34 cellular contexts compared by ENCODE assay signal in the genomic region with DNA sequence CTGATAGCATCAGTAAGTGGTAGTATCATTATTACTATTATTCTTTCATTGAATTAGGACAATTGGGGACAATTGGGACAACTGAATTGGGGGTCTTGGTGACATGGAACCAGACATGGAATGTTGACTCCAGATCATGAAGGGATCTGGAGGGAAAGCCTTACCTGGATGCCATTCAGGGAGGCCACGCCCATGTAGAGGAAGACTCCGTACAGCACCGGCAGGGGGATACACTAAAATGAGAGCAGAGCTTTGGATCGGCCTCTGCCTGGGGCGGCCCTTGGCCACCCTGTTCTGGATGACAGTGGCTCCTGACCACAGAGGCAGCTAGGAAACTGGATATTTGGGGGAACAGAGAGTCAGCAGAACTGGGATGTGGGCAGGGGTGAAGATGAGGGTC. TPM values are rescaled to one million over a fixed set of nuclear protein-coding genes. Genes with fewer than 3 reads are reported as not detected.
A peak's percentile ranks its signal among the peaks of the same experiment; 100 is the strongest.
DNase-seq lines count a peak whose midpoint lies in the region; ATAC-seq, FAIRE-seq and TF ChIP-seq lines count a peak whose summit lies in the region.
"Had no signal": no experiment of that assay in that cellular context is flagged by ENCODE, and none has a peak within 500 bp of the region (broad histone marks: within the 10 kb centered on the region; RNA-seq: fewer than 3 reads in every experiment).

No MANE protein-coding gene starts in this region.

- 0 out of 2 replicates have a peak, but pooled peaks have one; percentile 9 for TF ChIP-seq CTCF in HepG2 (CRISPR knock-in tag; IDR thresholded peaks at IDR 0.05)
- TF ChIP-seq CTCF in right lobe of liver (IDR thresholded peaks at IDR 0.05): no peak
- no peak for TF ChIP-seq CTCF in chondrocyte (IDR thresholded peaks at IDR 0.05)

- H3K9me3 ChIP-seq in HepG2 (ENCODE audit: low read length) (no peaks in the 10 kb centered on the region), right lobe of liver (no peaks in the 10 kb centered on the region)
- H3K9me3 ChIP-seq: ascending aorta, HAP-1, MG63, ovary, stomach had no signal

- CTCF ChIA-PET in HepG2 (lab: Yijun Ruan, JAX; ENCODE audit: low intra/inter-chr PET ratio, low total read pairs): no interaction called here

- POLR2A ChIA-PET in HepG2 (lab: Yijun Ruan, JAX): no interaction called here

- no peaks in the 10 kb centered on the region for H3K9me3 Mint-ChIP-seq in chondrocyte (ENCODE audit: low read depth)
- H3K9me3 Mint-ChIP-seq: activated naive CD8-positive, alpha-beta T cell treated with anti-CD3 and anti-CD28 coated beads, Interleukin-2, amount 10 ng/mL, durations not matched to agents 7 days and 5 days; CD8-positive, alpha-beta T cell; nephron progenitor cell had no signal

- H3K4me1 Mint-ChIP-seq in chondrocyte (ENCODE audit: low read depth): peaks cover 31% of the 10 kb centered on the region
- H3K4me1 Mint-ChIP-seq: activated CD4-positive, alpha-beta T cell treated with anti-CD3 and anti-CD28 coated beads for 36 hours; B cell had no signal

- no peak overlapping the region for H3K27ac ChIP-seq in HepG2 (ENCODE audit: extremely low read length, insufficient read depth, low read length)
- H3K27ac ChIP-seq in right lobe of liver: no peak overlapping the region
- H3K27ac ChIP-seq: ovary, stomach had no signal

- H3K27me3 Mint-ChIP-seq in chondrocyte (ENCODE audit: low read depth): no peaks in the 10 kb centered on the region
- H3K27me3 Mint-ChIP-seq: activated CD4-positive, alpha-beta T cell treated with anti-CD3 and anti-CD28 coated beads for 36 hours; activated naive CD8-positive, alpha-beta T cell treated with anti-CD3 and anti-CD28 coated beads, Interleukin-2, amount 10 ng/mL, durations not matched to agents 7 days and 5 days; B cell had no signal

- no peaks in the 10 kb centered on the region for H3K79me2 ChIP-seq in HepG2 (ENCODE audit: insufficient read depth, low read length)

- H3K36me3 ChIP-seq in HepG2 (replicated peaks in 1 of 2; ENCODE audit: control insufficient read depth in 1 of 2, insufficient read depth in 2 of 2, low read length in 2 of 2): no peaks in the 10 kb centered on the region
- no peaks in the 10 kb centered on the region for H3K36me3 ChIP-seq in right lobe of liver
- H3K36me3 ChIP-seq: ascending aorta, HAP-1, MG63, ovary, stomach had no signal

- H3K4me3 Mint-ChIP-seq in chondrocyte (ENCODE audit: unreplicated experiment): no peak overlapping the region
- H3K4me3 Mint-ChIP-seq: activated CD4-positive, alpha-beta T cell treated with anti-CD3 and anti-CD28 coated beads for 36 hours; activated CD8-positive, alpha-beta T cell treated with anti-CD3 and anti-CD28 coated beads, Interleukin-2, amount 10 ng/mL, durations not matched to agents 7 days and 5 days; activated naive CD8-positive, alpha-beta T cell treated with anti-CD3 and anti-CD28 coated beads, Interleukin-2, amount 10 ng/mL, durations not matched to agents 7 days and 5 days; B cell; CD8-positive, alpha-beta T cell; nephron progenitor cell had no signal

- H3K4me1 ChIP-seq in HepG2 (ENCODE audit: insufficient read depth, low read length) (no peaks in the 10 kb centered on the region), right lobe of liver (no peaks in the 10 kb centered on the region)
- H3K4me1 ChIP-seq: HAP-1 had no signal

- peaks cover 2 to 12% of the 10 kb centered on the region in 2 experiments; a peak in 4 of 5 replicates for H3K27me3 ChIP-seq in HepG2 (ENCODE audit: control insufficient read depth in 1 of 2, insufficient read depth in 2 of 2, low read length in 2 of 2)
- no peaks in the 10 kb centered on the region for H3K27me3 ChIP-seq in right lobe of liver
- H3K27me3 ChIP-seq: ascending aorta, MG63, ovary, stomach had no signal

- peak; percentile 36 for DNase-seq in HepG2 (ENCODE audit: low spot score)
- DNase-seq in right lobe of liver: no peak
- peak; percentile 50 for DNase-seq in chondrocyte (ENCODE audit: low spot score)
- DNase-seq in iPS-NIHi7 (ENCODE audit: extremely low spot score): peak; percentile 53
- no peak for DNase-seq in 8988T
- no peak for DNase-seq in NCI-H2029 treated with DMSO at 0.1 percent for 48 hours (lab: John Stamatoyannopoulos, UW)
- DNase-seq in stimulated activated CD4-positive, alpha-beta T cell treated with anti-CD3 and anti-CD28 coated beads, Interleukin-2, amount 100 ng/mL, for 24 hours: no peak
- DNase-seq: ACHN; activated CD4-positive, alpha-beta T cell treated with anti-CD3 and anti-CD28 coated beads for 36 hours; activated CD8-positive, alpha-beta T cell treated with anti-CD3 and anti-CD28 coated beads, Interleukin-2, amount 10 ng/mL, durations not matched to agents 7 days and 5 days; activated gamma-delta T cell; activated naive CD8-positive, alpha-beta T cell treated with anti-CD3 and anti-CD28 coated beads, Interleukin-2, amount 10 ng/mL, durations not matched to agents 7 days and 5 days; CD8-positive, alpha-beta T cell; cortex of kidney; DMS 273 treated with DMSO at 0.1 percent for 48 hours; effector memory CD4-positive, alpha-beta T cell; EL; glutamatergic neuron; KG1; mammary epithelial cell; MG63; NCI-H1105 treated with DMSO at 0.1 percent for 48 hours; NCI-H2081; NCI-H345; nephron progenitor cell; ovary; stimulated activated CD8-positive, alpha-beta memory T cell treated with anti-CD3 and anti-CD28 coated beads, Interleukin-4, amount 100 ng/mL, for 48 hours; stomach had no signal

- intact Hi-C loops in HepG2 (cut with micrococcal nuclease; ENCODE audit: unreplicated experiment): no loop called here
- intact Hi-C loops in right lobe of liver (cut with DNase I): no loop called here

- no peak overlapping the region for H3K4me2 ChIP-seq in HepG2 (ENCODE audit: low read depth, low read length)

- ATAC-seq in HepG2: peak; percentile 59
- ATAC-seq in right lobe of liver: no peak
- no peak for ATAC-seq in HG02973 (IDR thresholded peaks at IDR 0.05; ENCODE audit: unreplicated experiment)
- ATAC-seq: activated CD4-positive, alpha-beta T cell treated with anti-CD3 and anti-CD28 coated beads for 36 hours; activated CD8-positive, alpha-beta T cell treated with anti-CD3 and anti-CD28 coated beads, Interleukin-2, amount 10 ng/mL, durations not matched to agents 7 days and 5 days; CD8-positive, alpha-beta T cell; GM12878 had no signal

- in situ Hi-C loops in HepG2 (cut with HindIII; ENCODE audit: extremely low pct_ligation_motif_present, low pct_unique_long_range_greater_than_20kb): no loop called here

- no peaks in the 10 kb centered on the region for H4K20me1 ChIP-seq in HepG2 (ENCODE audit: insufficient read depth, low read length)

- H3K27ac Mint-ChIP-seq in chondrocyte (ENCODE audit: unreplicated experiment): peak overlapping the region; percentile 49
- H3K27ac Mint-ChIP-seq: activated CD4-positive, alpha-beta T cell treated with anti-CD3 and anti-CD28 coated beads for 36 hours; activated CD8-positive, alpha-beta T cell treated with anti-CD3 and anti-CD28 coated beads, Interleukin-2, amount 10 ng/mL, durations not matched to agents 7 days and 5 days; activated naive CD8-positive, alpha-beta T cell treated with anti-CD3 and anti-CD28 coated beads, Interleukin-2, amount 10 ng/mL, durations not matched to agents 7 days and 5 days; B cell; CD8-positive, alpha-beta T cell; nephron progenitor cell had no signal

- H3K9ac ChIP-seq in HepG2 (ENCODE audit: insufficient read depth, low read depth, low read length): no peak overlapping the region

- no peak for TF ChIP-seq RAD21 in HepG2 (CRISPR knock-in tag; IDR thresholded peaks at IDR 0.05)

- TF ChIP-seq POLR2A in HepG2 (IDR thresholded peaks at IDR 0.05; ENCODE audit: insufficient read depth in 1 of 2, low read depth in 2 of 2, low read length in 2 of 2) (no peak), right lobe of liver (IDR thresholded peaks at IDR 0.05) (no peak)

- no peak overlapping the region for H2AFZ ChIP-seq in HepG2 (ENCODE audit: low read length)

- H3K36me3 Mint-ChIP-seq in chondrocyte (ENCODE audit: low read depth): no peaks in the 10 kb centered on the region

- 16% methylated on average over 5 of the region's 5 CpGs for WGBS in HepG2 (ENCODE audit: low lambda C conversion rate)
- WGBS in right lobe of liver (ENCODE audit: insufficient coverage, low coverage, low lambda C conversion rate, missing lambda C conversion rate): 80% methylated on average over 4 of the region's 5 CpGs

- FAIRE-seq in HepG2 (lab: Jason Lieb, UNC): no peak
- FAIRE-seq: GM12878, RCC 7860 had no signal

- TF ChIP-seq EP300 in HepG2 (IDR thresholded peaks at IDR 0.05; ENCODE audit: low read depth in 2 of 2, low read length in 2 of 2) (no peak), HepG2 (CRISPR knock-in tag; IDR thresholded peaks at IDR 0.05; ENCODE audit: borderline replicate concordance) (no peak)

- H3K4me3 ChIP-seq in HepG2 (replicated peaks in 1 of 3; ENCODE audit: insufficient read depth in 1 of 3, low read depth in 2 of 3, low read length in 3 of 3) (no peak overlapping the region), right lobe of liver (no peak overlapping the region)
- H3K4me3 ChIP-seq: GM12878, HAP-1, MG63, ovary, stomach had no signal

- BruUV-seq in HepG2 (replicated peaks; lab: Mats Ljungman, UMichigan): no TSS peak

RNA-seq across cellular contexts. Expression of gene MTHFD2, which starts 29.2 kb away (rescaled TPM):
- total RNA-seq in HepG2 (2016; rRNA removed; fragmentation: Illumina TruSeq; extraction: Trizol) (188 and 281 TPM in 2 replicates), right lobe of liver (1 to 10 TPM in 5 of 6 experiments, under 1 TPM in 1; 0.31 to 7.4 (median 2.0) TPM), chondrocyte (74.0 to 366 TPM (median 363 TPM) in 3 replicates)
- total RNA-seq in HepG2 (2016; cell fraction: cytosol; rRNA removed; fragmentation: Illumina TruSeq; extraction: Trizol; ENCODE audit: low read depth): 38.9 and 41.2 TPM in 2 replicates
- total RNA-seq in HepG2 (2016; cell fraction: insoluble cytoplasmic fraction; rRNA removed; fragmentation: Illumina TruSeq; extraction: Trizol): 188 and 279 TPM in 2 replicates
- total RNA-seq in HepG2 (2016; cell fraction: membrane; rRNA removed; fragmentation: Illumina TruSeq; extraction: Trizol): 132 and 142 TPM in 2 replicates
- 70.7 and 79.0 TPM in 2 replicates for total RNA-seq in HepG2 (2016; cell fraction: nucleus; rRNA removed; fragmentation: Illumina TruSeq; extraction: Trizol)
- polyA plus RNA-seq in HepG2 (2011; rRNA removed): 197 and 269 TPM in 2 replicates
- 162 and 205 TPM in 2 replicates for polyA plus RNA-seq in HepG2 (2011; cell fraction: cytosol; rRNA removed)
- polyA plus RNA-seq in HepG2 (2011; cell fraction: nucleus; rRNA removed): 88.5 and 89.7 TPM in 2 replicates
- polyA plus RNA-seq in HepG2 (2012): 224 and 287 TPM in 2 replicates
- polyA plus RNA-seq in HepG2 (2016; cell fraction: cytosol; fragmentation: Illumina TruSeq; extraction: Trizol; ENCODE audit: low read depth): 31.0 and 33.2 TPM in 2 replicates
- 225 and 240 TPM in 2 replicates for polyA plus RNA-seq in HepG2 (2016; cell fraction: insoluble cytoplasmic fraction; fragmentation: Illumina TruSeq; extraction: Trizol; ENCODE audit: low read depth)
- 83.1 and 83.6 TPM in 2 replicates for polyA plus RNA-seq in HepG2 (2016; cell fraction: membrane; fragmentation: Illumina TruSeq; extraction: Trizol; ENCODE audit: low read depth)
- polyA plus RNA-seq in HepG2 (2016; cell fraction: nucleus; fragmentation: Illumina TruSeq; extraction: Trizol; ENCODE audit: insufficient read depth, low read depth): 100 and 101 TPM in 2 replicates
- 148 and 336 TPM in 2 replicates for polyA minus RNA-seq in HepG2 (2011; rRNA and poly(A)+ RNA removed; ENCODE audit: low replicate concordance)
- polyA minus RNA-seq in HepG2 (2011; cell fraction: cytosol; rRNA and poly(A)+ RNA removed): 201 and 205 TPM in 2 replicates
- polyA minus RNA-seq in HepG2 (2011; cell fraction: nucleus; rRNA and poly(A)+ RNA removed): 97.9 and 128 TPM in 2 replicates

RNA-seq across cellular contexts. Expression of gene MOB1A, which starts 49.0 kb away (rescaled TPM):
- total RNA-seq in HepG2 (2016; rRNA removed; fragmentation: Illumina TruSeq; extraction: Trizol) (139 and 217 TPM in 2 replicates), right lobe of liver (10 to 100 TPM; 29.8 to 48.0 (median 32.9) TPM), chondrocyte (78.3 to 96.1 TPM (median 81.0 TPM) in 3 replicates)
- 26.2 and 34.3 TPM in 2 replicates for total RNA-seq in HepG2 (2016; cell fraction: cytosol; rRNA removed; fragmentation: Illumina TruSeq; extraction: Trizol; ENCODE audit: low read depth)
- 135 and 223 TPM in 2 replicates for total RNA-seq in HepG2 (2016; cell fraction: insoluble cytoplasmic fraction; rRNA removed; fragmentation: Illumina TruSeq; extraction: Trizol)
- 73.7 and 77.9 TPM in 2 replicates for total RNA-seq in HepG2 (2016; cell fraction: membrane; rRNA removed; fragmentation: Illumina TruSeq; extraction: Trizol)
- 58.0 and 69.5 TPM in 2 replicates for total RNA-seq in HepG2 (2016; cell fraction: nucleus; rRNA removed; fragmentation: Illumina TruSeq; extraction: Trizol)
- 33.2 and 48.2 TPM in 2 replicates for polyA plus RNA-seq in HepG2 (2011; rRNA removed)
- polyA plus RNA-seq in HepG2 (2011; cell fraction: cytosol; rRNA removed): 17.6 and 27.6 TPM in 2 replicates
- 10.7 and 17.1 TPM in 2 replicates for polyA plus RNA-seq in HepG2 (2011; cell fraction: nucleus; rRNA removed)
- 42.5 and 50.3 TPM in 2 replicates for polyA plus RNA-seq in HepG2 (2012)
- polyA plus RNA-seq in HepG2 (2016; cell fraction: cytosol; fragmentation: Illumina TruSeq; extraction: Trizol; ENCODE audit: low read depth): 18.1 and 21.3 TPM in 2 replicates
- 128 and 131 TPM in 2 replicates for polyA plus RNA-seq in HepG2 (2016; cell fraction: insoluble cytoplasmic fraction; fragmentation: Illumina TruSeq; extraction: Trizol; ENCODE audit: low read depth)
- 35.8 and 42.0 TPM in 2 replicates for polyA plus RNA-seq in HepG2 (2016; cell fraction: membrane; fragmentation: Illumina TruSeq; extraction: Trizol; ENCODE audit: low read depth)
- 52.2 and 58.5 TPM in 2 replicates for polyA plus RNA-seq in HepG2 (2016; cell fraction: nucleus; fragmentation: Illumina TruSeq; extraction: Trizol; ENCODE audit: insufficient read depth, low read depth)
- polyA minus RNA-seq in HepG2 (2011; rRNA and poly(A)+ RNA removed; ENCODE audit: low replicate concordance): 17.0 and 33.6 TPM in 2 replicates
- 28.0 and 36.2 TPM in 2 replicates for polyA minus RNA-seq in HepG2 (2011; cell fraction: cytosol; rRNA and poly(A)+ RNA removed)
- polyA minus RNA-seq in HepG2 (2011; cell fraction: nucleus; rRNA and poly(A)+ RNA removed): 30.4 and 30.7 TPM in 2 replicates

Comparison
In these comparisons a context has a peak if more than half of its experiments do, and no peak if none do; other contexts are left out.
1. DNase-seq: peak in HepG2 (single experiment), chondrocyte (single experiment) and iPS-NIHi7 (single experiment); none in right lobe of liver (0 of 3), 8988T (single experiment), NCI-H2029 treated with DMSO at 0.1 percent for 48 hours (single experiment) and stimulated activated CD4-positive, alpha-beta T cell treated with anti-CD3 and anti-CD28 coated beads, Interleukin-2, amount 100 ng/mL, for 24 hours (0 of 2).